Comparison of ENCODE assay signal across 8 cellular contexts in genomic region chr2:135875491-135876065, GRCh38. TPM values are rescaled to one million over a fixed set of nuclear protein-coding genes. Genes with fewer than 3 reads are reported as not detected.
A peak's percentile ranks its signal among the peaks of the same experiment; 100 is the strongest.
DNase-seq lines count a peak whose midpoint lies in the region; ATAC-seq, FAIRE-seq and TF ChIP-seq lines count a peak whose summit lies in the region.

No MANE protein-coding gene starts in this region.

- peak; percentile 77 for ATAC-seq in CD4-positive, alpha-beta T cell (ENCODE audit: poor library complexity)
- ATAC-seq in HG03378 (IDR thresholded peaks at IDR 0.05; ENCODE audit: unreplicated experiment) (peak; percentile 64), omental fat pad (ENCODE audit: low FRiP score) (peak; percentile 73)

- no peaks in the 10 kb centered on the region for H3K9me3 ChIP-seq in CD4-positive, alpha-beta T cell (ENCODE audit: control insufficient read depth, low read length)
- H3K9me3 ChIP-seq in PC-9 (ENCODE audit: insufficient read depth, low read depth) (no peaks in the 10 kb centered on the region), thyroid gland (no peaks in the 10 kb centered on the region)

- H3K27me3 Mint-ChIP-seq in CD4-positive, alpha-beta T cell = no peaks in the 10 kb centered on the region
- no peaks in the 10 kb centered on the region for H3K27me3 Mint-ChIP-seq in activated T-helper 2 cell treated with anti-CD3 and anti-CD28 coated beads, Interferon-gamma antibody, Interleukin-2, Interleukin-4, amounts not matched to agents 10 μg/mL and 5 μg/mL and 100 μg/mL, durations not matched to agents 14 hours and 24 hours and 36 hours (ENCODE audit: low read depth)

- H3F3A ChIP-seq in PC-9 (ENCODE audit: insufficient read depth, low read depth) = no peaks in the 10 kb centered on the region

- CTCF ChIA-PET in CD4-positive, alpha-beta T cell (lab: Charles Lee) = interaction anchor here (0.7 kb wide), 1 partner anchor 38 kb away, joined by 3 read pairs; no protein-coding TSS in a partner anchor
- CTCF ChIA-PET in PC-9 (lab: Charles Lee) = no interaction called here

- H3K9me2 ChIP-seq in PC-9 (ENCODE audit: insufficient read depth) = no peaks in the 10 kb centered on the region

- H3K4me3 ChIP-seq in PC-9 (peak overlapping the region; percentile 63), thyroid gland (replicated peaks in 1 of 3) (peak overlapping the region; percentile 24 to 74 (median 42))

- DNase-seq in CD4-positive, alpha-beta T cell = peak; percentile 48 to 74 (median 68)
- DNase-seq in GM19239 (ENCODE audit: insufficient read length, low spot score) (peak; percentile 31), PC-9 (peak; percentile 45 to 54), foreskin melanocyte (peak; percentile 40), omental fat pad (ENCODE audit: low spot score) (peak; percentile 24), thyroid gland (peak; percentile 64 to 67)
- peak; percentile 74 for DNase-seq in activated T-helper 2 cell treated with anti-CD3 and anti-CD28 coated beads, Interferon-gamma antibody, Interleukin-2, Interleukin-4, amounts not matched to agents 10 μg/mL and 5 μg/mL and 100 μg/mL, durations not matched to agents 14 hours and 24 hours and 36 hours (ENCODE audit: low spot score)

- H3K27ac Mint-ChIP-seq in CD4-positive, alpha-beta T cell = peak overlapping the region; percentile 99
- H3K27ac Mint-ChIP-seq in activated T-helper 2 cell treated with anti-CD3 and anti-CD28 coated beads, Interferon-gamma antibody, Interleukin-2, Interleukin-4, amounts not matched to agents 10 μg/mL and 5 μg/mL and 100 μg/mL, durations not matched to agents 14 hours and 24 hours and 36 hours = peak overlapping the region; percentile 88

- H3K36me3 ChIP-seq in PC-9 (ENCODE audit: low read depth) (peaks cover 6% of the 10 kb centered on the region), thyroid gland (no peaks in the 10 kb centered on the region)

- no peaks in the 10 kb centered on the region for H3K27me3 ChIP-seq in CD4-positive, alpha-beta T cell (ENCODE audit: control insufficient read depth, insufficient read depth, low read length)
- no peaks in the 10 kb centered on the region for H3K27me3 ChIP-seq in PC-9 (ENCODE audit: insufficient read depth, low read depth)
- H3K27me3 ChIP-seq in thyroid gland = no peaks in the 10 kb centered on the region

- intact Hi-C loops in CD4-positive, alpha-beta T cell (cut with DNase I, micrococcal nuclease) = loop anchor here (1.0 to 10.0 kb wide), 6 partner anchors 112 to 955 kb away; partner anchors contain the start of genes DARS1 (in 1 of the 2), R3HDM1 (in 1 of the 2), RAB3GAP1 (in 1 of the 2) and UBXN4 (in 1 of the 2)
- intact Hi-C loops in PC-9 (cut with micrococcal nuclease; ENCODE audit: unreplicated experiment) (loop anchor here (10.0 kb wide), 1 partner anchor 69 kb away; no protein-coding TSS in a partner anchor), thyroid gland (cut with DNase I) (no loop called here)
- intact Hi-C loops in activated T-helper 2 cell treated with anti-CD3 and anti-CD28 coated beads, Interferon-gamma antibody, Interleukin-2, Interleukin-4, amounts not matched to agents 10 μg/mL and 5 μg/mL and 100 μg/mL, durations not matched to agents 14 hours and 24 hours and 36 hours (cut with micrococcal nuclease) = loop anchor here (1.0 to 10.0 kb wide), 10 partner anchors 55 to 957 kb away; partner anchors contain the start of genes CCNT2, CXCR4, DARS1 and R3HDM1

- H3K4me1 Mint-ChIP-seq in CD4-positive, alpha-beta T cell (ENCODE audit: low read depth) = peaks cover 50% of the 10 kb centered on the region
- H3K4me1 Mint-ChIP-seq in activated T-helper 2 cell treated with anti-CD3 and anti-CD28 coated beads, Interferon-gamma antibody, Interleukin-2, Interleukin-4, amounts not matched to agents 10 μg/mL and 5 μg/mL and 100 μg/mL, durations not matched to agents 14 hours and 24 hours and 36 hours (ENCODE audit: low read depth) = peaks cover 43% of the 10 kb centered on the region

- peaks cover 23% of the 10 kb centered on the region for H3K79me2 ChIP-seq in PC-9 (ENCODE audit: low read depth)

- no peak for FAIRE-seq in GM19239 (lab: Jason Lieb, UNC)

- H3K27ac ChIP-seq in CD4-positive, alpha-beta T cell (ENCODE audit: low read depth, low read length) = peak overlapping the region; percentile 83
- H3K27ac ChIP-seq in PC-9 (peak overlapping the region; percentile 19; the same call in 1 of the 2 replicates), thyroid gland (peak overlapping the region; percentile 31 to 82 (median 76))

- H3K4me3 Mint-ChIP-seq in CD4-positive, alpha-beta T cell = peak overlapping the region; percentile 97
- peak overlapping the region; percentile 95 for H3K4me3 Mint-ChIP-seq in activated T-helper 2 cell treated with anti-CD3 and anti-CD28 coated beads, Interferon-gamma antibody, Interleukin-2, Interleukin-4, amounts not matched to agents 10 μg/mL and 5 μg/mL and 100 μg/mL, durations not matched to agents 14 hours and 24 hours and 36 hours (ENCODE audit: low read depth)

- no peak for TF ChIP-seq POLR2A in thyroid gland (IDR thresholded peaks at IDR 0.05)

- no peaks in the 10 kb centered on the region for H3K9me3 Mint-ChIP-seq in CD4-positive, alpha-beta T cell
- no peaks in the 10 kb centered on the region for H3K9me3 Mint-ChIP-seq in activated T-helper 2 cell treated with anti-CD3 and anti-CD28 coated beads, Interferon-gamma antibody, Interleukin-2, Interleukin-4, amounts not matched to agents 10 μg/mL and 5 μg/mL and 100 μg/mL, durations not matched to agents 14 hours and 24 hours and 36 hours

- H3K4me2 ChIP-seq in PC-9 = peak overlapping the region; percentile 83

- no TSS peak for BruUV-seq in PC-9 (replicated peaks; lab: Mats Ljungman, UMichigan)

- 5 to 7% methylated on average over 20 of the region's 26 CpGs for WGBS in thyroid gland, 2 donors

- peak overlapping the region; percentile 84 for H2AFZ ChIP-seq in PC-9

- H3K36me3 Mint-ChIP-seq in CD4-positive, alpha-beta T cell (ENCODE audit: low read depth) = peaks cover 36% of the 10 kb centered on the region
- peaks cover 50% of the 10 kb centered on the region for H3K36me3 Mint-ChIP-seq in activated T-helper 2 cell treated with anti-CD3 and anti-CD28 coated beads, Interferon-gamma antibody, Interleukin-2, Interleukin-4, amounts not matched to agents 10 μg/mL and 5 μg/mL and 100 μg/mL, durations not matched to agents 14 hours and 24 hours and 36 hours (ENCODE audit: low read depth)

- no peak for TF ChIP-seq CTCF in CD4-positive, alpha-beta T cell (IDR thresholded peaks at IDR 0.05)
- TF ChIP-seq CTCF in PC-9 (conservative IDR thresholded peaks at IDR 0.05) = no peak
- TF ChIP-seq CTCF in omental fat pad (IDR thresholded peaks at IDR 0.05) = no peak
- no peak for TF ChIP-seq CTCF in thyroid gland (IDR thresholded peaks at IDR 0.05)

- POLR2A ChIA-PET in CD4-positive, alpha-beta T cell (lab: Charles Lee) = interaction anchor here (0.6 to 2.3 kb wide), 17 partner anchors 10 to 958 kb away, joined by 3 to 11 read pairs (median 4); partner anchors contain the start of genes DARS1, R3HDM1, UBXN4 and ZRANB3
- POLR2A ChIA-PET in PC-9 (lab: Charles Lee; ENCODE audit: unreplicated experiment) = interaction anchor here (0.6 to 1.0 kb wide), 2 partner anchors 134 to 166 kb away, joined by 4 to 11 read pairs; partner anchors contain the start of gene UBXN4

- no peaks in the 10 kb centered on the region; the same call in 1 of the 2 replicates for H4K20me1 ChIP-seq in PC-9 (ENCODE audit: insufficient read depth)

- H3K4me1 ChIP-seq in PC-9 (replicated peaks; ENCODE audit: insufficient read depth) (peaks cover 18% of the 10 kb centered on the region; the same call in 1 of the 2 replicates), thyroid gland (peaks cover 5 to 12% of the 10 kb centered on the region in 2 donors)

RNA-seq across cellular contexts. Expression of gene MCM6, which starts 0.7 kb away (rescaled TPM):
- 10 to 100 TPM; 31.5 to 34.4 TPM for total RNA-seq in CD4-positive, alpha-beta T cell
- 26.7 and 33.1 TPM in 2 replicates for total RNA-seq in PC-9 (2021)
- 190 and 191 TPM in 2 replicates for total RNA-seq in activated T-helper 2 cell treated with anti-CD3 and anti-CD28 coated beads, Interferon-gamma antibody, Interleukin-2, Interleukin-4, amounts not matched to agents 10 μg/mL and 5 μg/mL and 100 μg/mL, durations not matched to agents 14 hours and 24 hours and 36 hours
- 10 to 100 TPM in 3 of 4 donors, 1 to 10 TPM in 1; 8.5 to 13.1 (median 12.2) TPM for total RNA-seq in omental fat pad
- 1 to 10 TPM; 5.9 to 9.5 (median 7.1) TPM for total RNA-seq in thyroid gland

RNA-seq across cellular contexts. Expression of gene LCT, which starts 38.6 kb away (rescaled TPM):
- under 1 TPM in 1 of 2 experiments, not detected in 1; 0.06 TPM for total RNA-seq in CD4-positive, alpha-beta T cell
- total RNA-seq in PC-9 (2021) (not detected in 2 replicates), omental fat pad (under 1 TPM in 1 of 4 donors, not detected in 3; 0.09 TPM), thyroid gland (under 1 TPM in 1 of 4 donors, not detected in 3; 0.24 TPM)
- 0.53 and 0.55 TPM in 2 replicates for total RNA-seq in activated T-helper 2 cell treated with anti-CD3 and anti-CD28 coated beads, Interferon-gamma antibody, Interleukin-2, Interleukin-4, amounts not matched to agents 10 μg/mL and 5 μg/mL and 100 μg/mL, durations not matched to agents 14 hours and 24 hours and 36 hours

Comparison
In these comparisons a context has a peak if more than half of its experiments do, and no peak if none do; other contexts are left out.
1. Peak in every context shown above with its lines: DNase-seq, ATAC-seq, H3K4me3 ChIP-seq and H3K27ac ChIP-seq.
2. DNase-seq: peak in every context shown above with its lines; median percentile 74 in activated T-helper 2 cell treated with anti-CD3 and anti-CD28 coated beads, Interferon-gamma antibody, Interleukin-2, Interleukin-4, amounts not matched to agents 10 μg/mL and 5 μg/mL and 100 μg/mL, durations not matched to agents 14 hours and 24 hours and 36 hours; 68 in CD4-positive, alpha-beta T cell; 66 in thyroid gland; 50 in PC-9; 40 in foreskin melanocyte; 31 in GM19239; 24 in omental fat pad.
3. H3K27ac ChIP-seq: peak in every context shown above with its lines; median percentile 83 in CD4-positive, alpha-beta T cell; 76 in thyroid gland; 19 in PC-9.